Comparison of ENCODE assay signal across 8 cellular contexts in the genomic region with DNA sequence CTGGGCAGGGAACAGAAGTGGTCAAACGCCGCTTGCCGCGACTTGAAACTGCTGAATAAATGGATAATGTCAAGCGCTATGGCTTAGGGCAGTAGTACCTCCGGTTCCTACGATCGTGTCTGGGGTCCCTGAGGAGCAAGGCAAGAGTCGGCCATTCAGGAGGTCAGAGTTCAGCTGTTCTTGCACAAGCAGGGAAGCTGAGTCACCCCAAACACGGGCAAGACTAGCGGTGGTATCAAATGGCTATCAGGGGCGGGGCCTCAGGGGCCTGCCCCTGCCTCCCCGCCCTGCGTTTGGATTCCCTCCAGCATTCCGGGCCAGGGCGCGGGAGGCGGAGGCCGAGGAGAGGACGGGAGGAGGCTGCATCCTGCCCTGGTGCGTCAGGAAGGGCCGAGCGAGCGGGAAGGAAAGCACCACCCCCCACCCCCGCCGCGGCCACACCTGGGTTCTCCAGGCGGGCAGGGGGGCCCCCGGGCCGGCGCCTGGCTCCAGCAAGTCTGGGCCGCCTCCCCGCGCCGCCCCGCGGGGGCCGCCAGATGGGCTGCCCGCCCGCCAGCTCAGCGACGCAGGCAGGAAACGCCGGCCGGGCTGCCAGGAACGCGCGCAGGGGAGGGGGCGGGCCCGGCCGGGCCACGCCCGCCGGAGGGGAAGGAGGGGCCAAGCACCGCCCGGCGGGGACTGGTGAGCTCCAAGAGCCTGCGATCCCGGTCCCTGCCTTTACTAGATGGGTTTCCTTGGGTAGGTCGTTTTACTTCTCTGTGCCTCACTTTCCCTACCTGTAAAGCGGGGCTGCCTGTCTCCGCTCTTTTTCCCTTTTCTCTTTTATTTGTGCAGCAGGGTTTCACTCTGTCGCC. TPM values are rescaled to one million over a fixed set of nuclear protein-coding genes. Genes with fewer than 3 reads are reported as not detected.
DNase-seq lines count a peak whose midpoint lies in the region; ATAC-seq and TF ChIP-seq lines count a peak whose summit lies in the region.

No MANE protein-coding gene starts in this region.

- peaks cover 9% of the 10 kb centered on the region for H3K4me1 ChIP-seq in testis

- TF ChIP-seq CTCF in NB4 (IDR thresholded peaks at IDR 0.05; ENCODE audit: low read depth, low read length) (no peak), omental fat pad (IDR thresholded peaks at IDR 0.05) (no peak), testis (IDR thresholded peaks at IDR 0.05) (no peak)

- H3K9me3 Mint-ChIP-seq in activated naive CD4-positive, alpha-beta T cell treated with anti-CD3 and anti-CD28 coated beads, Interleukin-2, amount 50 U/mL, for 24 hours, result no peaks in the 10 kb centered on the region

- H3K36me3 Mint-ChIP-seq in activated naive CD4-positive, alpha-beta T cell treated with anti-CD3 and anti-CD28 coated beads, Interleukin-2, amount 50 U/mL, for 24 hours, result no peaks in the 10 kb centered on the region

- H3K4me1 Mint-ChIP-seq in activated naive CD4-positive, alpha-beta T cell treated with anti-CD3 and anti-CD28 coated beads, Interleukin-2, amount 50 U/mL, for 24 hours, result peaks cover 33% of the 10 kb centered on the region

- TF ChIP-seq POLR2A in NB4 (IDR thresholded peaks at IDR 0.05; ENCODE audit: extremely low read depth, insufficient read length) (peak; percentile 68), testis (IDR thresholded peaks at IDR 0.05) (no peak)

- H3K27ac ChIP-seq in testis, result peak overlapping the region; percentile 80 to 92

- H3K4me3 ChIP-seq in NB4 (ENCODE audit: low read depth, low read length), result peak overlapping the region; percentile 53
- H3K4me3 ChIP-seq in testis, result peak overlapping the region; percentile 55 to 68

- intact Hi-C loops in testis (cut with DNase I; ENCODE audit: low total_unique reads), result no loop called here

- peak overlapping the region; percentile 93 for H3K4me3 Mint-ChIP-seq in activated naive CD4-positive, alpha-beta T cell treated with anti-CD3 and anti-CD28 coated beads, Interleukin-2, amount 50 U/mL, for 24 hours

- H3K27ac Mint-ChIP-seq in activated naive CD4-positive, alpha-beta T cell treated with anti-CD3 and anti-CD28 coated beads, Interleukin-2, amount 50 U/mL, for 24 hours, result peak overlapping the region; percentile 92

- peak; percentile 72 for ATAC-seq in HG02571 (IDR thresholded peaks at IDR 0.05; ENCODE audit: unreplicated experiment)
- peak; percentile 89 for ATAC-seq in omental fat pad (ENCODE audit: low FRiP score)

- DNase-seq in GM04504 (ENCODE audit: low read depth), result peak; percentile 98
- DNase-seq in NB4 (ENCODE audit: low read depth), result peak; percentile 98
- DNase-seq in SK-N-DZ (ENCODE audit: low spot score), result peak; percentile 94
- DNase-seq in glomerular visceral epithelial cell (ENCODE audit: extremely low spot score), result peak; percentile 100
- DNase-seq in omental fat pad (ENCODE audit: low spot score), result peak; percentile 99
- DNase-seq in testis, result peak; percentile 92

- H3K27me3 Mint-ChIP-seq in activated naive CD4-positive, alpha-beta T cell treated with anti-CD3 and anti-CD28 coated beads, Interleukin-2, amount 50 U/mL, for 24 hours, result no peaks in the 10 kb centered on the region

- H3K36me3 ChIP-seq in testis (ENCODE audit: low read depth, missing control alignments), result no peaks in the 10 kb centered on the region

- no peaks in the 10 kb centered on the region for H3K9me3 ChIP-seq in testis

- H3K27me3 ChIP-seq in testis, result no peaks in the 10 kb centered on the region

- WGBS in testis, 2 donors, result 1 to 2% methylated on average over 13 to 50 of the region's 63 CpGs

RNA-seq across cellular contexts. Expression of a gene that starts 32.2 kb away (rescaled TPM):
- polyA plus RNA-seq in SK-N-DZ (2014; cell fraction: cytosol; rRNA removed), result 97.4 and 104 TPM in 2 replicates
- 170 and 208 TPM in 2 replicates for polyA plus RNA-seq in SK-N-DZ (2014; cell fraction: nucleus; rRNA removed)
- total RNA-seq in omental fat pad (100 to 1,000 TPM; 437 to 878 (median 612) TPM), testis (100 to 1,000 TPM; 124 to 128 TPM)
- polyA plus RNA-seq in testis (ENCODE audit: insufficient read depth, low read depth, low replicate concordance), result 18.7 TPM

RNA-seq across cellular contexts. Expression of a gene that starts 58.7 kb away (rescaled TPM):
- 103 TPM in 2 replicates for polyA plus RNA-seq in SK-N-DZ (2014; cell fraction: cytosol; rRNA removed)
- 60.4 and 68.0 TPM in 2 replicates for polyA plus RNA-seq in SK-N-DZ (2014; cell fraction: nucleus; rRNA removed)
- total RNA-seq in omental fat pad, result 100 to 1,000 TPM in 1 of 4 donors, 10 to 100 TPM in 3; 59.7 to 113 (median 83.4) TPM
- 10 to 100 TPM; 68.7 to 86.7 TPM for total RNA-seq in testis
- 97.5 TPM for polyA plus RNA-seq in testis (ENCODE audit: insufficient read depth, low read depth, low replicate concordance)

Comparison
In these comparisons a context has a peak if more than half of its experiments do, and no peak if none do; other contexts are left out.
1. Peak in every context shown above with its lines: DNase-seq, ATAC-seq, H3K4me3 ChIP-seq and H3K27ac ChIP-seq.